In the genomic region with DNA sequence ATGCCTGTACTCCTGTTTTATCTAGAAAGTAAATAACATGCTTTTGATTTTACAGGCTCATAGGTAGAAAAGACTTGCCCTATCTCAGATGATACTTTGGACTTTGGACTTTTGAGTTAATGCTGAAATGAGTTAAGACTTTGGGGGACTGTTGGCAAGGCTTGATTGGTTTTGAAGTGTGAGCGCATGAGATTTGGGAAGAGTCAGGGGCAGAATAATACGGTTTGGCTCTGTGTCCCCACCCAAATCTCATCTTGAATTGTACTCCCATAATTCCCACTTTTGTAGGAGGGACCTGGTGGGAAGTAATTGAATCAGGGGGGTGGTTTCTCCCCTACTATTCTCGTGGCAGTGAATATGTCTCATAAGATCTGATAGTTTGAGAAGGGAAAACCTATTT, we compare ENCODE assay signal across 35 cellular contexts.
"Had no signal": no experiment of that assay in that cellular context is flagged by ENCODE, and none has a peak within 500 bp of the region (broad histone marks: within the 10 kb centered on the region; RNA-seq: fewer than 3 reads in every experiment).

No MANE protein-coding gene starts in this region.

- H3K9me3 Mint-ChIP-seq: activated CD4-positive, alpha-beta memory T cell treated with anti-CD3 and anti-CD28 coated beads, Interleukin-2, amount 10 ng/mL, durations not matched to agents 7 days and 5 days; activated CD4-positive, alpha-beta T cell treated with anti-CD3 and anti-CD28 coated beads, Interleukin-2, amount 10 ng/mL, durations not matched to agents 7 days and 5 days; activated naive CD4-positive, alpha-beta T cell treated with anti-CD3 and anti-CD28 coated beads, Interleukin-2, amount 10 ng/mL, durations not matched to agents 7 days and 5 days; activated naive CD4-positive, alpha-beta T cell treated with anti-CD3 and anti-CD28 coated beads, Interleukin-2, amount 50 U/mL, for 24 hours; activated naive CD8-positive, alpha-beta T cell treated with anti-CD3 and anti-CD28 coated beads, Interleukin-2, amount 10 ng/mL, durations not matched to agents 7 days and 5 days; activated naive CD8-positive, alpha-beta T cell treated with anti-CD3 and anti-CD28 coated beads, Interleukin-2, amount 50 U/mL, for 24 hours; activated T-cell treated with anti-CD3 and anti-CD28 coated beads, Interleukin-2, amount 50 U/mL, for 24 hours; activated T-helper 2 cell treated with anti-CD3 and anti-CD28 coated beads, Interferon-gamma antibody, Interleukin-2, Interleukin-4, amounts not matched to agents 10 μg/mL and 5 μg/mL and 100 μg/mL, durations not matched to agents 14 hours and 24 hours and 36 hours; central memory CD8-positive, alpha-beta T cell; T-helper 1 cell treated with Interleukin-12 subunit alpha and Interleukin-12 subunit beta and Interleukin-4 antibody, amounts not matched to agents 30 μg/mL and 1 μg/mL, for 36 hours; T-helper 2 cell treated with Interferon-gamma antibody and Interleukin-4, amounts not matched to agents 5 μg/mL and 100 μg/mL, for 36 hours had no signal

- H3K27ac ChIP-seq: ascending aorta, cardiac muscle cell, WERI-Rb-1 had no signal

- H3K4me1 ChIP-seq: ascending aorta had no signal

- DNase-seq: activated CD4-positive, alpha-beta memory T cell treated with anti-CD3 and anti-CD28 coated beads, Interleukin-2, amount 10 ng/mL, durations not matched to agents 7 days and 5 days; activated CD4-positive, alpha-beta T cell treated with anti-CD3 and anti-CD28 coated beads for 1 hour; activated CD4-positive, alpha-beta T cell treated with anti-CD3 and anti-CD28 coated beads for 36 hours; activated CD4-positive, alpha-beta T cell treated with anti-CD3 and anti-CD28 coated beads for 48 hours; activated CD4-positive, alpha-beta T cell treated with anti-CD3 and anti-CD28 coated beads, Interleukin-2, amount 10 ng/mL, durations not matched to agents 7 days and 5 days; activated CD4-positive, alpha-beta T cell treated with anti-CD3 and anti-CD28 coated beads, Interleukin-2, amount 50 U/mL, for 48 hours; activated CD4-positive, CD25-positive, alpha-beta regulatory T cell; activated CD8-positive, alpha-beta memory T cell treated with anti-CD3 and anti-CD28 coated beads for 24 hours; activated CD8-positive, alpha-beta memory T cell treated with anti-CD3 and anti-CD28 coated beads, Interleukin-2, amount 10 ng/mL, durations not matched to agents 7 days and 5 days; activated CD8-positive, alpha-beta memory T cell treated with anti-CD3 and anti-CD28 coated beads, Interleukin-2, amount 50 U/mL, for 48 hours; activated CD8-positive, alpha-beta T cell treated with anti-CD3 and anti-CD28 coated beads, Interleukin-2, amount 10 ng/mL, durations not matched to agents 7 days and 5 days; activated effector memory CD4-positive, alpha-beta T cell treated with Interleukin-2 at 50 U/mL for 16 hours; activated gamma-delta T cell; activated naive CD4-positive, alpha-beta T cell treated with anti-CD3 and anti-CD28 coated beads, Interleukin-2, amount 10 ng/mL, durations not matched to agents 7 days and 5 days; activated naive CD4-positive, alpha-beta T cell treated with Interleukin-2 at 50 U/mL for 16 hours; activated naive CD8-positive, alpha-beta T cell treated with anti-CD3 and anti-CD28 coated beads, Interleukin-2, amount 10 ng/mL, durations not matched to agents 7 days and 5 days; activated naive CD8-positive, alpha-beta T cell treated with anti-CD3 and anti-CD28 coated beads, Interleukin-2, amount 50 U/mL, for 24 hours; activated T-cell treated with anti-CD3 and anti-CD28 coated beads, Interleukin-2, amount 50 U/mL, for 24 hours; activated T-cell treated with anti-CD3 and anti-CD28 coated beads, Interleukin-2, amount 50 U/mL, for 48 hours; amygdala; cerebellar nuclear complex; T-helper 2 cell; T-helper 9 cell; WERI-Rb-1 had no signal

- ATAC-seq: activated CD4-positive, alpha-beta T cell treated with anti-CD3 and anti-CD28 coated beads for 36 hours; activated CD4-positive, CD25-positive, alpha-beta regulatory T cell treated with anti-CD3 and anti-CD28 coated beads, Interleukin-2, amount 50 U/mL, for 24 hours; activated CD8-positive, alpha-beta memory T cell treated with anti-CD3 and anti-CD28 coated beads, Interleukin-2, amount 10 ng/mL, durations not matched to agents 7 days and 5 days; activated CD8-positive, alpha-beta T cell treated with anti-CD3 and anti-CD28 coated beads, Interleukin-2, amount 10 ng/mL, durations not matched to agents 7 days and 5 days; activated naive CD8-positive, alpha-beta T cell treated with anti-CD3 and anti-CD28 coated beads, Interleukin-2, amount 50 U/mL, for 24 hours; WTC11 had no signal

- H3K4me3 Mint-ChIP-seq: activated CD4-positive, alpha-beta memory T cell treated with anti-CD3 and anti-CD28 coated beads, Interleukin-2, amount 10 ng/mL, durations not matched to agents 7 days and 5 days; activated CD4-positive, alpha-beta T cell treated with anti-CD3 and anti-CD28 coated beads for 36 hours; activated CD4-positive, alpha-beta T cell treated with anti-CD3 and anti-CD28 coated beads, Interleukin-2, amount 10 ng/mL, durations not matched to agents 7 days and 5 days; activated CD8-positive, alpha-beta memory T cell treated with anti-CD3 and anti-CD28 coated beads, Interleukin-2, amount 10 ng/mL, durations not matched to agents 7 days and 5 days; activated CD8-positive, alpha-beta T cell treated with anti-CD3 and anti-CD28 coated beads, Interleukin-2, amount 10 ng/mL, durations not matched to agents 7 days and 5 days; activated naive CD4-positive, alpha-beta T cell treated with anti-CD3 and anti-CD28 coated beads, Interleukin-2, amount 10 ng/mL, durations not matched to agents 7 days and 5 days; activated naive CD4-positive, alpha-beta T cell treated with anti-CD3 and anti-CD28 coated beads, Interleukin-2, amount 50 U/mL, for 24 hours; activated naive CD8-positive, alpha-beta T cell; activated naive CD8-positive, alpha-beta T cell treated with anti-CD3 and anti-CD28 coated beads, Interleukin-2, amount 10 ng/mL, durations not matched to agents 7 days and 5 days; activated naive CD8-positive, alpha-beta T cell treated with anti-CD3 and anti-CD28 coated beads, Interleukin-2, amount 50 U/mL, for 24 hours; activated T-cell treated with anti-CD3 and anti-CD28 coated beads, Interleukin-2, amount 50 U/mL, for 24 hours; central memory CD8-positive, alpha-beta T cell; T-helper 1 cell treated with Interleukin-12 subunit alpha and Interleukin-12 subunit beta and Interleukin-4 antibody, amounts not matched to agents 30 μg/mL and 1 μg/mL, for 36 hours; T-helper 2 cell treated with Interferon-gamma antibody and Interleukin-4, amounts not matched to agents 5 μg/mL and 100 μg/mL, for 36 hours; WTC11 had no signal

- H3K9me3 ChIP-seq: ascending aorta had no signal

- H3K4me3 ChIP-seq: ascending aorta, cardiac muscle cell had no signal

- H3K27me3 ChIP-seq: ascending aorta, cardiac muscle cell had no signal

- H3K36me3 ChIP-seq: ascending aorta, cardiac muscle cell, WERI-Rb-1 had no signal

- H3K36me3 Mint-ChIP-seq: activated CD8-positive, alpha-beta memory T cell treated with anti-CD3 and anti-CD28 coated beads, Interleukin-2, amount 10 ng/mL, durations not matched to agents 7 days and 5 days; activated naive CD4-positive, alpha-beta T cell treated with anti-CD3 and anti-CD28 coated beads, Interleukin-2, amount 10 ng/mL, durations not matched to agents 7 days and 5 days; activated naive CD4-positive, alpha-beta T cell treated with anti-CD3 and anti-CD28 coated beads, Interleukin-2, amount 50 U/mL, for 24 hours; activated naive CD8-positive, alpha-beta T cell; activated naive CD8-positive, alpha-beta T cell treated with anti-CD3 and anti-CD28 coated beads, Interleukin-2, amount 10 ng/mL, durations not matched to agents 7 days and 5 days; brain; WTC11 had no signal

- H3K4me1 Mint-ChIP-seq: activated CD4-positive, alpha-beta memory T cell treated with anti-CD3 and anti-CD28 coated beads, Interleukin-2, amount 10 ng/mL, durations not matched to agents 7 days and 5 days; activated CD4-positive, alpha-beta T cell treated with anti-CD3 and anti-CD28 coated beads for 36 hours; activated CD4-positive, alpha-beta T cell treated with anti-CD3 and anti-CD28 coated beads, Interleukin-2, amount 10 ng/mL, durations not matched to agents 7 days and 5 days; activated CD8-positive, alpha-beta memory T cell treated with anti-CD3 and anti-CD28 coated beads, Interleukin-2, amount 10 ng/mL, durations not matched to agents 7 days and 5 days; activated naive CD4-positive, alpha-beta T cell treated with anti-CD3 and anti-CD28 coated beads, Interleukin-2, amount 10 ng/mL, durations not matched to agents 7 days and 5 days; activated naive CD4-positive, alpha-beta T cell treated with anti-CD3 and anti-CD28 coated beads, Interleukin-2, amount 50 U/mL, for 24 hours; activated naive CD8-positive, alpha-beta T cell treated with anti-CD3 and anti-CD28 coated beads, Interleukin-2, amount 10 ng/mL, durations not matched to agents 7 days and 5 days; activated naive CD8-positive, alpha-beta T cell treated with anti-CD3 and anti-CD28 coated beads, Interleukin-2, amount 50 U/mL, for 24 hours; central memory CD8-positive, alpha-beta T cell had no signal

- H3K27ac Mint-ChIP-seq: activated CD4-positive, alpha-beta memory T cell treated with anti-CD3 and anti-CD28 coated beads, Interleukin-2, amount 10 ng/mL, durations not matched to agents 7 days and 5 days; activated CD4-positive, alpha-beta T cell treated with anti-CD3 and anti-CD28 coated beads for 36 hours; activated CD4-positive, alpha-beta T cell treated with anti-CD3 and anti-CD28 coated beads, Interleukin-2, amount 10 ng/mL, durations not matched to agents 7 days and 5 days; activated CD8-positive, alpha-beta memory T cell treated with anti-CD3 and anti-CD28 coated beads, Interleukin-2, amount 10 ng/mL, durations not matched to agents 7 days and 5 days; activated CD8-positive, alpha-beta T cell treated with anti-CD3 and anti-CD28 coated beads, Interleukin-2, amount 10 ng/mL, durations not matched to agents 7 days and 5 days; activated naive CD4-positive, alpha-beta T cell treated with anti-CD3 and anti-CD28 coated beads, Interleukin-2, amount 10 ng/mL, durations not matched to agents 7 days and 5 days; activated naive CD4-positive, alpha-beta T cell treated with anti-CD3 and anti-CD28 coated beads, Interleukin-2, amount 50 U/mL, for 24 hours; activated naive CD8-positive, alpha-beta T cell; activated naive CD8-positive, alpha-beta T cell treated with anti-CD3 and anti-CD28 coated beads, Interleukin-2, amount 10 ng/mL, durations not matched to agents 7 days and 5 days; activated naive CD8-positive, alpha-beta T cell treated with anti-CD3 and anti-CD28 coated beads, Interleukin-2, amount 50 U/mL, for 24 hours; activated T-cell treated with anti-CD3 and anti-CD28 coated beads, Interleukin-2, amount 50 U/mL, for 24 hours; activated T-helper 2 cell treated with anti-CD3 and anti-CD28 coated beads, Interferon-gamma antibody, Interleukin-2, Interleukin-4, amounts not matched to agents 10 μg/mL and 5 μg/mL and 100 μg/mL, durations not matched to agents 14 hours and 24 hours and 36 hours; T-helper 1 cell treated with Interleukin-12 subunit alpha and Interleukin-12 subunit beta and Interleukin-4 antibody, amounts not matched to agents 30 μg/mL and 1 μg/mL, for 36 hours; T-helper 2 cell treated with Interferon-gamma antibody and Interleukin-4, amounts not matched to agents 5 μg/mL and 100 μg/mL, for 36 hours; WTC11 had no signal
